8 cellular contexts compared by ENCODE assay signal in the genomic region with DNA sequence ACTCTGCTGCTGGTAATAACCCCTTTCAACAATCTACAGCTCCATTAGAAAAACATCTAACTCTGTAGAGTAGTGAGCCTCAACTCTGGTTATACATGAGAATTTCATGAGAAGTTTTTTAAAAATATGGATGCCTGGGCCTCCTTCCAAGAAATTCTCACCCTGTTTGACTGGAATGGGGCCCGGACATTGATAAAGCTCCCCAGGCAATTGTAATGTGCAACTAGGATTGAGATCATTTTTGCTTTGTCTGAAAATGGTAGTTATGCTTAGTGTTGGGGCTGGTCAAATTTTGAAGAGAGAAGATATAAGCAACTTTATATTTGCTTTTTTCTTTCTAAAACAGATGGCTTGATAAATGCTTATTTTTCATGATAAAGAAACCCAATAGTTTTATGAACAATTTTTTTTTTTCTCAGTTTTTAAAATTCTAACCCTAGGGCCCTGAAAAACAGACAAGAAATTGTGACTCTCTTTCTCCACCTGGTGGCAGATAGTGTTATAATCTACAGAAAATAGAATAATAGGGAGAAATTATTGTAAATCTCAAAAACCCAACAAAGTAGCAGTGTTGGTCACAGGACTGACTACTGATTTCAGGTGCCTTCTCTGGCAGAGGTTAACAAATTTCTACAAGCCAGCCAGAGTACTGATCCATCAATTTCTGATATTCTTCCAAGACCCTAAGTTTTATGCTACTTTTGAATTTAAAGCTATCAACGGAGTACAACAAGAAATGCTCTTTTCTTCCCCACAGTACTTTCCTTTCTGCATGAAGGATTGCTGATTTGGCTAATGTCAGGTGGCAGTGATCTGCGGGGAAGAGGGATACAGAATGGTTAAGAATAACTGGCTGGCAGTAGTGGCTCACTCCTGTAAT.
A peak's percentile ranks its signal among the peaks of the same experiment; 100 is the strongest.
DNase-seq lines count a peak whose midpoint lies in the region; ATAC-seq and TF ChIP-seq lines count a peak whose summit lies in the region.

No MANE protein-coding gene starts in this region.

- no peaks in the 10 kb centered on the region for H3K27me3 ChIP-seq in ascending aorta

- H3K9me3 ChIP-seq in ascending aorta = no peaks in the 10 kb centered on the region

- H3K27ac ChIP-seq in C4-2B (no peak overlapping the region), ascending aorta (no peak overlapping the region)

- no peaks in the 10 kb centered on the region for H3K36me3 ChIP-seq in ascending aorta

- TF ChIP-seq CTCF in C4-2B (conservative IDR thresholded peaks at IDR 0.05) (peak; percentile 72), ascending aorta (IDR thresholded peaks at IDR 0.05) (peak; percentile 55 to 65 (median 56))

- H3K4me3 ChIP-seq in ascending aorta = no peak overlapping the region

- ATAC-seq in HG02884 (IDR thresholded peaks at IDR 0.05; ENCODE audit: unreplicated experiment) (peak; percentile 47), HG03139 (IDR thresholded peaks at IDR 0.05; ENCODE audit: unreplicated experiment) (no peak)

- no peaks in the 10 kb centered on the region for H3K4me1 ChIP-seq in ascending aorta

- intact Hi-C loops in ascending aorta (cut with DNase I) = loop anchor here (1.0 to 5.0 kb wide), 3 partner anchors 181 to 1552 kb away; no protein-coding TSS in a partner anchor

- DNase-seq in ascending aorta (ENCODE audit: low spot score in 2 of 2) = no peak
- peak; percentile 46 for DNase-seq in kidney tubule cell (ENCODE audit: low spot score)
- no peak for DNase-seq in activated CD4-positive, alpha-beta T cell treated with anti-CD3 and anti-CD28 coated beads, Interleukin-2, amount 50 U/mL, for 4 hours
- DNase-seq in NCI-H2081 treated with DMSO at 0.1 percent for 48 hours (lab: John Stamatoyannopoulos, UW) = no peak
- no peak for DNase-seq in DMS153 (lab: John Stamatoyannopoulos, UW)
